ENCODE assay signal across 16 cellular contexts in genomic region chr2:99706734-99707133, GRCh38.
A peak's percentile ranks its signal among the peaks of the same experiment; 100 is the strongest.
DNase-seq lines count a peak whose midpoint lies in the region; ATAC-seq and TF ChIP-seq lines count a peak whose summit lies in the region.
"Had no signal": no experiment of that assay in that cellular context is flagged by ENCODE, and none has a peak within 500 bp of the region (broad histone marks: within the 10 kb centered on the region; RNA-seq: fewer than 3 reads in every experiment).

No MANE protein-coding gene starts in this region.

- no peaks in the 10 kb centered on the region for H4K20me1 ChIP-seq in smooth muscle cell (ENCODE audit: low read depth)

- H3K4me1 ChIP-seq in HEK293 (ENCODE audit: control insufficient read depth, insufficient read depth, low read length) (peaks cover 22% of the 10 kb centered on the region), left lung (no peaks in the 10 kb centered on the region), smooth muscle cell (ENCODE audit: low read depth) (peaks cover 9% of the 10 kb centered on the region)
- H3K4me1 ChIP-seq: right lobe of liver had no signal

- H3K4me2 ChIP-seq in smooth muscle cell: peak overlapping the region; percentile 51

- intact Hi-C loops in left lung (cut with DNase I): no loop called here
- intact Hi-C loops in natural killer cell (cut with micrococcal nuclease): no loop called here

- POLR2A ChIA-PET in HEK293 (lab: Yijun Ruan, JAX): no interaction called here

- H3K36me3 ChIP-seq in HEK293 (ENCODE audit: control insufficient read depth in 2 of 2, insufficient read depth in 1 of 2, low read length in 2 of 2) (no peaks in the 10 kb centered on the region), left lung (no peaks in the 10 kb centered on the region), smooth muscle cell (ENCODE audit: low read depth) (no peaks in the 10 kb centered on the region)
- H3K36me3 ChIP-seq: right lobe of liver had no signal

- H3K27me3 Mint-ChIP-seq in natural killer cell (ENCODE audit: low read depth in 2 of 2): peaks cover 0 to 3% of the 10 kb centered on the region in 2 donors

- peak overlapping the region; percentile 9 for H3K9ac ChIP-seq in smooth muscle cell (ENCODE audit: low read depth)

- no peaks in the 10 kb centered on the region for H3K9me3 ChIP-seq in HEK293 (ENCODE audit: control insufficient read depth, insufficient read depth, low read depth, low read length)
- H3K9me3 ChIP-seq in left lung: no peaks in the 10 kb centered on the region
- no peaks in the 10 kb centered on the region for H3K9me3 ChIP-seq in smooth muscle cell (replicated peaks; ENCODE audit: low read depth)
- H3K9me3 ChIP-seq: right lobe of liver had no signal

- H3K27ac Mint-ChIP-seq in natural killer cell: no peak overlapping the region
- H3K27ac Mint-ChIP-seq: activated naive CD4-positive, alpha-beta T cell treated with anti-CD3 and anti-CD28 coated beads, Interleukin-2, amount 10 ng/mL, durations not matched to agents 7 days and 5 days had no signal

- in situ Hi-C loops in astrocyte of the cerebellum (cut with HindIII; ENCODE audit: low sequenced_read_pairs): no loop called here

- no peaks in the 10 kb centered on the region for H3K79me2 ChIP-seq in smooth muscle cell (ENCODE audit: low read depth)

- H3K9me3 Mint-ChIP-seq in natural killer cell: no peaks in the 10 kb centered on the region
- H3K9me3 Mint-ChIP-seq: activated naive CD4-positive, alpha-beta T cell treated with anti-CD3 and anti-CD28 coated beads, Interleukin-2, amount 10 ng/mL, durations not matched to agents 7 days and 5 days had no signal

- TF ChIP-seq CTCF in HEK293 (tag by site-specific recombination; IDR thresholded peaks at IDR 0.05) (no peak), astrocyte of the cerebellum (IDR thresholded peaks at IDR 0.05; ENCODE audit: low read depth, low read length, missing control alignments) (no peak), left lung (IDR thresholded peaks at IDR 0.05) (no peak), smooth muscle cell (IDR thresholded peaks at IDR 0.05; ENCODE audit: borderline replicate concordance, insufficient read depth, poor library complexity, severe bottlenecking) (no peak), natural killer cell (IDR thresholded peaks at IDR 0.05) (no peak)

- no peak overlapping the region for H2AFZ ChIP-seq in smooth muscle cell (ENCODE audit: low read depth)

- 13% methylated on average over 4 of the region's 4 CpGs for WGBS in smooth muscle cell (ENCODE audit: low lambda C conversion rate)

- H3K4me3 ChIP-seq in HEK293 (ENCODE audit: low read depth, low read length) (no peak overlapping the region), astrocyte of the cerebellum (ENCODE audit: low read depth, low read length) (peak overlapping the region; percentile 0), left lung (no peak overlapping the region), smooth muscle cell (no peak overlapping the region)
- H3K4me3 ChIP-seq: K562, right lobe of liver had no signal

- ATAC-seq in left lung (peak; percentile 59), GM18873 (IDR thresholded peaks at IDR 0.05; ENCODE audit: low FRiP score, unreplicated experiment) (no peak), natural killer cell (no peak), HG02852 (IDR thresholded peaks at IDR 0.05; ENCODE audit: unreplicated experiment) (no peak)
- ATAC-seq: K562, right lobe of liver had no signal

- CTCF ChIA-PET in HEK293 (lab: Yijun Ruan, JAX): interaction anchor here (1.1 kb wide), 1 partner anchor 14 kb away, joined by 5 read pairs; no protein-coding TSS in a partner anchor

- no peak for DNase-seq in astrocyte of the cerebellum (ENCODE audit: low read depth)
- DNase-seq in left lung: no peak
- no peak for DNase-seq in smooth muscle cell (lab: John Stamatoyannopoulos, UW; ENCODE audit: unreplicated experiment)
- no peak for DNase-seq in GOT3 (lab: John Stamatoyannopoulos, UW)
- no peak for DNase-seq in natural killer cell
- DNase-seq: activated CD4-positive, alpha-beta T cell treated with anti-CD3 and anti-CD28 coated beads for 4 hours; activated CD8-positive, alpha-beta memory T cell treated with anti-CD3 and anti-CD28 coated beads, Interleukin-2, amount 50 U/mL, for 4 hours; activated naive CD4-positive, alpha-beta T cell treated with anti-CD3 and anti-CD28 coated beads, Interleukin-2, amount 10 ng/mL, durations not matched to agents 7 days and 5 days; effector memory CD4-positive, alpha-beta T cell; NK-92 treated with Interleukin-12 subunit alpha and Interleukin-12 subunit beta, amount 100 ng/mL, for 24 hours; right lobe of liver; SHP77 treated with DMSO at 0.1 percent for 48 hours had no signal

- H3K4me3 Mint-ChIP-seq in natural killer cell: no peak overlapping the region
- H3K4me3 Mint-ChIP-seq: activated naive CD4-positive, alpha-beta T cell treated with anti-CD3 and anti-CD28 coated beads, Interleukin-2, amount 10 ng/mL, durations not matched to agents 7 days and 5 days had no signal

- peaks cover 25% of the 10 kb centered on the region for H3F3A ChIP-seq in smooth muscle cell (ENCODE audit: low read depth)

- H3K27ac ChIP-seq in HEK293 (ENCODE audit: extremely low read depth, low read depth, low read length): peak overlapping the region; percentile 22
- peak overlapping the region in 1 of 2 donors; percentile 10 for H3K27ac ChIP-seq in left lung
- peak overlapping the region; percentile 81 for H3K27ac ChIP-seq in smooth muscle cell (ENCODE audit: low read depth)
- H3K27ac ChIP-seq: right lobe of liver had no signal

- H3K27me3 ChIP-seq in left lung (no peaks in the 10 kb centered on the region), smooth muscle cell (ENCODE audit: low read depth) (no peaks in the 10 kb centered on the region)
- H3K27me3 ChIP-seq: right lobe of liver had no signal

- no peaks in the 10 kb centered on the region for H3K4me1 Mint-ChIP-seq in natural killer cell

- no peaks in the 10 kb centered on the region for H3K36me3 Mint-ChIP-seq in natural killer cell
- H3K36me3 Mint-ChIP-seq: activated naive CD4-positive, alpha-beta T cell treated with anti-CD3 and anti-CD28 coated beads, Interleukin-2, amount 10 ng/mL, durations not matched to agents 7 days and 5 days had no signal

TF ChIP-seq in HEK293, 187 proteins besides CTCF, POLR2A, EP300 and RAD21:
- TF ChIP-seq SP3 (tag by site-specific recombination; IDR thresholded peaks at IDR 0.05) (no peak), ZNF701 (tag by site-specific recombination; IDR thresholded peaks at IDR 0.05) (no peak), ZSCAN23 (tag by site-specific recombination; IDR thresholded peaks at IDR 0.05) (no peak), ZNF274 (IDR thresholded peaks at IDR 0.05; ENCODE audit: low read length) (no peak), ZNF274 (tag by site-specific recombination; IDR thresholded peaks at IDR 0.05; ENCODE audit: borderline replicate concordance) (no peak), ZNF324 (tag by site-specific recombination; IDR thresholded peaks at IDR 0.05) (no peak), ZBTB44 (tag by site-specific recombination; IDR thresholded peaks at IDR 0.05) (no peak), ZFP37 (tag by site-specific recombination; IDR thresholded peaks at IDR 0.05) (no peak), ZNF221 (tag by site-specific recombination; IDR thresholded peaks at IDR 0.05; ENCODE audit: borderline replicate concordance) (no peak)
